ENCODE assay signal across 22 cellular contexts in genomic region chr12:26037615-26038180, GRCh38.
DNase-seq lines count a peak whose midpoint lies in the region; ATAC-seq and TF ChIP-seq lines count a peak whose summit lies in the region.
"Had no signal": no experiment of that assay in that cellular context is flagged by ENCODE, and none has a peak within 500 bp of the region (broad histone marks: within the 10 kb centered on the region; RNA-seq: fewer than 3 reads in every experiment).

No MANE protein-coding gene starts in this region.

- H3K9me3 Mint-ChIP-seq in H9 = no peaks in the 10 kb centered on the region
- no peaks in the 10 kb centered on the region for H3K9me3 Mint-ChIP-seq in progenitor cell of endocrine pancreas (ENCODE audit: low read depth)
- H3K9me3 Mint-ChIP-seq: activated CD4-positive, alpha-beta memory T cell treated with anti-CD3 and anti-CD28 coated beads for 36 hours; activated naive CD8-positive, alpha-beta T cell treated with anti-CD3 and anti-CD28 coated beads for 36 hours; neural progenitor cell had no signal

- no peak overlapping the region for H3T11ph ChIP-seq in H9 (ENCODE audit: low read length)

- H2AFZ ChIP-seq in H9 (ENCODE audit: low read length) = no peak overlapping the region
- H2AFZ ChIP-seq: neural progenitor cell had no signal

- no peak overlapping the region for H3K4me3 ChIP-seq in Panc1 (ENCODE audit: low read depth in 2 of 2, low read length in 2 of 2)
- H3K4me3 ChIP-seq in tibial nerve = no peak overlapping the region
- H3K4me3 ChIP-seq in WERI-Rb-1 (ENCODE audit: low read depth, low read length) = no peak overlapping the region
- H3K4me3 ChIP-seq: neural progenitor cell had no signal

- no peak overlapping the region for H4K8ac ChIP-seq in H9 (replicated peaks; ENCODE audit: insufficient read length, low read depth, low read length)

- H3K27me3 ChIP-seq in H9 (ENCODE audit: insufficient read depth, low read length) (no peaks in the 10 kb centered on the region), Panc1 (ENCODE audit: control insufficient read depth, insufficient read depth, low read length) (no peaks in the 10 kb centered on the region), tibial nerve (no peaks in the 10 kb centered on the region), WERI-Rb-1 (ENCODE audit: insufficient read depth, low read depth, severe bottlenecking) (no peaks in the 10 kb centered on the region)
- H3K27me3 ChIP-seq: neural progenitor cell had no signal

- WGBS in H9 (ENCODE audit: extremely low coverage, insufficient read length, low lambda C conversion rate) = no CpG with 5 or more reads among the region's 2 CpGs
- WGBS in tibial nerve, 2 donors = 51 to 65% methylated on average over 2 of the region's 2 CpGs

- H3K4me1 Mint-ChIP-seq in H9 = peaks cover 22 to 24% of the 10 kb centered on the region in 2 experiments
- peaks cover 36% of the 10 kb centered on the region for H3K4me1 Mint-ChIP-seq in progenitor cell of endocrine pancreas (ENCODE audit: low read depth)
- H3K4me1 Mint-ChIP-seq: activated naive CD8-positive, alpha-beta T cell treated with anti-CD3 and anti-CD28 coated beads for 36 hours had no signal

- H3K79me2 ChIP-seq in H9 (ENCODE audit: insufficient read depth, low read length) = no peaks in the 10 kb centered on the region

- TF ChIP-seq EP300 in tibial nerve (IDR thresholded peaks at IDR 0.05) = no peak

- no peaks in the 10 kb centered on the region for H3K36me3 ChIP-seq in Panc1 (ENCODE audit: control insufficient read depth, insufficient read depth, low read length)
- no peaks in the 10 kb centered on the region for H3K36me3 ChIP-seq in tibial nerve
- H3K36me3 ChIP-seq in WERI-Rb-1 = no peaks in the 10 kb centered on the region
- H3K36me3 ChIP-seq: neural progenitor cell had no signal

- no peaks in the 10 kb centered on the region for H4K20me1 ChIP-seq in H9 (ENCODE audit: control insufficient read depth, insufficient read depth, insufficient read length)

- TF ChIP-seq CTCF in H9 (conservative IDR thresholded peaks at IDR 0.05) (no peak), Panc1 (IDR thresholded peaks at IDR 0.05) (no peak), progenitor cell of endocrine pancreas (IDR thresholded peaks at IDR 0.05; ENCODE audit: unreplicated experiment) (no peak), tibial nerve (IDR thresholded peaks at IDR 0.05) (no peak), WERI-Rb-1 (IDR thresholded peaks at IDR 0.05; ENCODE audit: low read depth, low read length) (no peak)

- H3K23ac ChIP-seq in H9 (ENCODE audit: insufficient read length, low read depth, low read length) = no peak overlapping the region

- H3K27ac ChIP-seq in H9 (ENCODE audit: insufficient read length, low read depth, low read length) (peak overlapping the region; percentile 49), Panc1 (ENCODE audit: low read length) (peak overlapping the region; percentile 45), tibial nerve (peak overlapping the region in 1 of 4 donors; percentile 5), WERI-Rb-1 (no peak overlapping the region)
- H3K27ac ChIP-seq: neural progenitor cell had no signal

- H3K14ac ChIP-seq in H9 (ENCODE audit: insufficient read depth, low read length) = peak overlapping the region; percentile 59; the same call in 1 of the 2 replicates

- in situ Hi-C loops in Panc1 (cut with HindIII; ENCODE audit: low pct_unique_long_range_greater_than_20kb, low sequenced_read_pairs) = no loop called here
- in situ Hi-C loops in G401 (cut with HindIII; ENCODE audit: low sequenced_read_pairs) = no loop called here

- BruUV-seq in Panc1 (replicated peaks; lab: Mats Ljungman, UMichigan) = no TSS peak

- no peak overlapping the region for H2AK5ac ChIP-seq in H9 (ENCODE audit: insufficient read length, low read length)

- DNase-seq in H9 (no peak), Panc1 (ENCODE audit: low read depth, low spot score) (no peak), globus pallidus (ENCODE audit: low spot score) (peak; percentile 58), progenitor cell of endocrine pancreas (ENCODE audit: low spot score, unreplicated experiment) (no peak), anterior cingulate cortex (lab: John Stamatoyannopoulos, UW) (no peak), G401 (ENCODE audit: low spot score) (no peak), tibial nerve (ENCODE audit: low spot score in 2 of 2) (no peak), WERI-Rb-1 (no peak)
- DNase-seq: activated CD4-positive, alpha-beta memory T cell treated with anti-CD3 and anti-CD28 coated beads for 36 hours; activated effector memory CD4-positive, alpha-beta T cell treated with Interleukin-2 at 50 U/mL for 16 hours; activated naive CD8-positive, alpha-beta T cell treated with anti-CD3 and anti-CD28 coated beads for 36 hours; effector CD8-positive, alpha-beta T cell; left ventricle myocardium superior; NCI-H1417; NCI-H446 treated with DMSO at 0.1 percent for 48 hours; SIG-M5; small intestine; stimulated activated CD4-positive, alpha-beta T cell treated with anti-CD3 and anti-CD28 coated beads, Interleukin-1b, Interleukin-23, amount 100 ng/mL, for 48 hours; SW 1271; T1000 had no signal

- H3K4ac ChIP-seq in H9 (ENCODE audit: low read depth, low read length) = no peak overlapping the region

- ATAC-seq in Panc1 = peak; percentile 57
- ATAC-seq: activated CD4-positive, CD25-positive, alpha-beta regulatory T cell treated with anti-CD3 and anti-CD28 coated beads, Interleukin-2, amount 50 U/mL, for 24 hours; left ventricle myocardium superior had no signal

- H2BK15ac ChIP-seq in H9 (ENCODE audit: low read depth, low read length) = no peak overlapping the region

- H3K4me1 ChIP-seq in H9 (ENCODE audit: insufficient read depth, low read length) (peaks cover 2% of the 10 kb centered on the region; the same call in 1 of the 2 replicates), Panc1 (ENCODE audit: control insufficient read depth, insufficient read depth, low read length) (peaks cover 71% of the 10 kb centered on the region), tibial nerve (peaks cover 0 to 57% (median 5%) of the 10 kb centered on the region in 4 donors)

- H3K9me3 ChIP-seq in H9 (ENCODE audit: control insufficient read depth, low read depth, low read length) (no peaks in the 10 kb centered on the region), Panc1 (ENCODE audit: control insufficient read depth, insufficient read depth, low read depth, low read length) (no peaks in the 10 kb centered on the region), tibial nerve (no peaks in the 10 kb centered on the region), WERI-Rb-1 (ENCODE audit: severe bottlenecking) (no peaks in the 10 kb centered on the region)

- H2BK5ac ChIP-seq in H9 (ENCODE audit: insufficient read length, low read length) = no peak overlapping the region

- no peak overlapping the region for H4K5ac ChIP-seq in H9 (ENCODE audit: insufficient read length, low read depth, low read length)

- no peaks in the 10 kb centered on the region for H3K23me2 ChIP-seq in H9 (ENCODE audit: insufficient read length, low read depth, low read length, poor library complexity, severe bottlenecking)

- no peak overlapping the region for H3K4me2 ChIP-seq in H9 (ENCODE audit: insufficient read depth, insufficient read length, low read length)
- H3K4me2 ChIP-seq: neural progenitor cell had no signal

- H3K79me1 ChIP-seq in H9 (ENCODE audit: insufficient read depth, low read depth, low read length, poor library complexity, severe bottlenecking) = no peaks in the 10 kb centered on the region

- no peak for TF ChIP-seq POLR2A in tibial nerve (IDR thresholded peaks at IDR 0.05)

- no peak overlapping the region for H2BK20ac ChIP-seq in H9 (ENCODE audit: low read depth, low read length, poor library complexity, severe bottlenecking)

- H3K18ac ChIP-seq in H9 (ENCODE audit: insufficient read length, low read depth, low read length) = no peak overlapping the region

- H3K9ac ChIP-seq in H9 (ENCODE audit: extremely low read depth, insufficient read length, low read length) = no peak overlapping the region
- H3K9ac ChIP-seq: neural progenitor cell had no signal

- H3K27me3 Mint-ChIP-seq in H9 (ENCODE audit: low read depth) (no peaks in the 10 kb centered on the region), progenitor cell of endocrine pancreas (no peaks in the 10 kb centered on the region)
- H3K27me3 Mint-ChIP-seq: activated CD4-positive, alpha-beta memory T cell treated with anti-CD3 and anti-CD28 coated beads for 36 hours; activated naive CD8-positive, alpha-beta T cell treated with anti-CD3 and anti-CD28 coated beads for 36 hours had no signal

- no peak overlapping the region for H2BK12ac ChIP-seq in H9 (ENCODE audit: insufficient read length, low read depth, low read length)

- no peak overlapping the region for H3K56ac ChIP-seq in H9 (ENCODE audit: insufficient read length, low read depth, low read length)

- H4K91ac ChIP-seq in H9 (ENCODE audit: insufficient read length, low read depth, low read length) = no peak overlapping the region

- intact Hi-C loops in Panc1 (cut with micrococcal nuclease; ENCODE audit: unreplicated experiment) = no loop called here

- H2BK120ac ChIP-seq in H9 (ENCODE audit: low read depth, low read length, poor library complexity, severe bottlenecking) = no peak overlapping the region

- CTCF ChIA-PET in Panc1 (lab: Charles Lee) = interaction anchor here (0.6 to 1.5 kb wide), 3 partner anchors 37 to 1701 kb away, joined by 3 to 6 read pairs (median 3); no protein-coding TSS in a partner anchor

- peak overlapping the region in 2 of 3 experiments; percentile 23 to 88; a peak in 4 of 7 replicates for H3K27ac Mint-ChIP-seq in H9
- H3K27ac Mint-ChIP-seq in progenitor cell of endocrine pancreas = peak overlapping the region; percentile 79
- H3K27ac Mint-ChIP-seq: activated CD4-positive, alpha-beta memory T cell treated with anti-CD3 and anti-CD28 coated beads for 36 hours; activated naive CD8-positive, alpha-beta T cell treated with anti-CD3 and anti-CD28 coated beads for 36 hours; neural progenitor cell had no signal

- H3K4me3 Mint-ChIP-seq in H9 (no peak overlapping the region), progenitor cell of endocrine pancreas (ENCODE audit: low read depth) (no peak overlapping the region)
- H3K4me3 Mint-ChIP-seq: activated CD4-positive, alpha-beta memory T cell treated with anti-CD3 and anti-CD28 coated beads for 36 hours; activated naive CD8-positive, alpha-beta T cell treated with anti-CD3 and anti-CD28 coated beads for 36 hours; neural progenitor cell had no signal

- POLR2A ChIA-PET in Panc1 (lab: Charles Lee) = no interaction called here

- no peaks in the 10 kb centered on the region for H3K36me3 Mint-ChIP-seq in H9 (ENCODE audit: insufficient read depth in 1 of 3, low read depth in 3 of 3)
- no peaks in the 10 kb centered on the region for H3K36me3 Mint-ChIP-seq in progenitor cell of endocrine pancreas (ENCODE audit: insufficient read depth)
- H3K36me3 Mint-ChIP-seq: activated CD4-positive, alpha-beta memory T cell treated with anti-CD3 and anti-CD28 coated beads for 36 hours; activated naive CD8-positive, alpha-beta T cell treated with anti-CD3 and anti-CD28 coated beads for 36 hours; neural progenitor cell had no signal
